8 cellular contexts compared by ENCODE assay signal in the genomic region with DNA sequence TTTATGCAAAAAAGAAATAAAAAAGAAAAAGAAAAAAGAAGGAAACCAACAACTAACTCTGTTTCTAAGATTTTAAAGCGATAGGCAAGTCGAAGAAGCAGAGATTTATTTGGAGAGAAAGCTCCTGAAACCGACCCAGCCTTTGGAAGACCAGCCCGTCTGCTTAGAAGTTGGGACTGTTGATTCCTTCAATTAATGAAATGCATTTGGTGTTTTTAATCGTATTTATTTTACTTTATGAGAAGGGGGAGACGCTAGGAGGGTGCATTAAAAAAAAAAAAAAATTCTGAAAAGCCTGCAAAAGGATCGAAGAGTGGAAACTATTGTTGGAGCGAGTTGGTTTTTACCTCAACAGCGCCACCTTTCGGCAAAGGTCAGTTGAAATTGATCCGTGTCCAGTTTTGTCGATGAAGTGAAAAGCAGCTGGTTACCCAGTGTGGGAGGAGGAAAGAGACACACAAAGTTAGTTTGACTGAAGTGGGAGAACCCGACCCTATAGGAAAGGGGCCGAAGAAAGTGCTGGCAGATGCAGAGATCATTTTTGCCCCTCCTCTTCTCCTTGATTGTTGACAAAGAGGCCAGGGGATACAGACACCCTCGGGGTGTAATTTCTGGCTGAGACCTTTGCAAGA. TPM values are rescaled to one million over a fixed set of nuclear protein-coding genes. Genes with fewer than 3 reads are reported as not detected.
DNase-seq lines count a peak whose midpoint lies in the region; ATAC-seq, FAIRE-seq and TF ChIP-seq lines count a peak whose summit lies in the region.

No MANE protein-coding gene starts in this region.

- whole genome bisulfite sequencing in ectodermal cell, 2 experiments, result 4 to 5% methylated on average over 15 of the region's 15 CpGs
- WGBS in lower leg skin, 2 donors, result 1% methylated on average over 15 of the region's 15 CpGs

- intact Hi-C loops in lower leg skin (cut with DNase I; ENCODE audit: low total_unique reads), result no loop called here

- DNase-seq in GM18507 (ENCODE audit: extremely low spot score, insufficient read length, low read depth) (no peak), NCI-H345 (lab: John Stamatoyannopoulos, UW) (peak; percentile 64), lower leg skin (ENCODE audit: low spot score in 2 of 2) (peak; percentile 90 to 97)
- DNase-seq in activated CD4-positive, alpha-beta T cell treated with anti-CD3 and anti-CD28 coated beads, Interleukin-2, amount 50 U/mL, for 4 hours, result peak; percentile 84 to 88
- peak; percentile 81 for DNase-seq in stimulated activated CD4-positive, alpha-beta T cell treated with anti-CD3 and anti-CD28 coated beads, Interleukin-4, amount 100 ng/mL, for 1 hour

- TF ChIP-seq CTCF in lower leg skin (IDR thresholded peaks at IDR 0.05), result peak in 1 of 3 donors; percentile 57

- no peak for ATAC-seq in HG02588 (IDR thresholded peaks at IDR 0.05; ENCODE audit: unreplicated experiment)

- peak overlapping the region; percentile 65 for H3K4me3 ChIP-seq in ectodermal cell (ENCODE audit: insufficient read depth, low read depth, low read length)
- peak overlapping the region; percentile 59 for H3K4me3 ChIP-seq in lower leg skin (ENCODE audit: low read depth, poor library complexity, severe bottlenecking)

- peaks cover 3% of the 10 kb centered on the region for H3K4me1 ChIP-seq in ectodermal cell (ENCODE audit: control insufficient read depth, insufficient read depth, low read length)

- peaks cover 9% of the 10 kb centered on the region for H3K27me3 ChIP-seq in ectodermal cell (ENCODE audit: control insufficient read depth, insufficient read depth, low read length, poor library complexity, severe bottlenecking)

- no peak for TF ChIP-seq POLR2A in lower leg skin (IDR thresholded peaks at IDR 0.05)

- H3K9me3 ChIP-seq in ectodermal cell (ENCODE audit: control insufficient read depth, low read length), result no peaks in the 10 kb centered on the region

- H3K27ac ChIP-seq in ectodermal cell (ENCODE audit: insufficient read depth, low read depth, low read length, poor library complexity, severe bottlenecking), result no peak overlapping the region

- H3K36me3 ChIP-seq in ectodermal cell (ENCODE audit: control insufficient read depth, insufficient read depth, low read length), result no peaks in the 10 kb centered on the region

- FAIRE-seq in A204.1 (lab: Jason Lieb, UNC) (peak; percentile 83), GM18507 (lab: Jason Lieb, UNC) (peak; percentile 84)

RNA-seq across cellular contexts. Expression of gene MAF, which starts 1.6 kb away (rescaled TPM):
- 9.6 TPM for polyA plus RNA-seq in ectodermal cell (2013, experiment 1 of 4)
- polyA plus RNA-seq in ectodermal cell (2013, experiment 2 of 4), result 7.4 TPM
- polyA plus RNA-seq in ectodermal cell (2013, experiment 3 of 4), result 7.6 TPM
- polyA plus RNA-seq in ectodermal cell (2013, experiment 4 of 4), result 8.5 TPM
- total RNA-seq in lower leg skin, result 100 to 1,000 TPM in 3 of 4 donors, 10 to 100 TPM in 1; 72.4 to 205 (median 105) TPM
